In genomic region chr13:113151745-113152707, GRCh38 we compare ENCODE assay signal across 9 cellular contexts. TPM values are rescaled to one million over a fixed set of nuclear protein-coding genes. Genes with fewer than 3 reads are reported as not detected.
A peak's percentile ranks its signal among the peaks of the same experiment; 100 is the strongest.
DNase-seq lines count a peak whose midpoint lies in the region; ATAC-seq and TF ChIP-seq lines count a peak whose summit lies in the region.
"Had no signal": no experiment of that assay in that cellular context is flagged by ENCODE, and none has a peak within 500 bp of the region (broad histone marks: within the 10 kb centered on the region; RNA-seq: fewer than 3 reads in every experiment).

No MANE protein-coding gene starts in this region.

- H3K9me2 ChIP-seq in PC-3 (replicated peaks; ENCODE audit: low read length): no peaks in the 10 kb centered on the region

- no peaks in the 10 kb centered on the region for H3K27me3 Mint-ChIP-seq in CD4-positive, alpha-beta memory T cell
- H3K27me3 Mint-ChIP-seq in effector memory CD8-positive, alpha-beta T cell: peaks cover 0 to 4% of the 10 kb centered on the region in 2 donors
- H3K27me3 Mint-ChIP-seq in naive thymus-derived CD8-positive, alpha-beta T cell: peaks cover 4 to 14% (median 7%) of the 10 kb centered on the region in 5 donors

- no peaks in the 10 kb centered on the region for H3K9me3 ChIP-seq in CD4-positive, alpha-beta memory T cell (ENCODE audit: control insufficient read depth in 1 of 2, low read length in 2 of 2)
- no peaks in the 10 kb centered on the region for H3K9me3 ChIP-seq in PC-3 (ENCODE audit: low read length)

- no peak overlapping the region for H3K27ac ChIP-seq in CD4-positive, alpha-beta memory T cell (ENCODE audit: low read depth, low read length)
- H3K27ac ChIP-seq in PC-3 (ENCODE audit: low read length): no peak overlapping the region

- H3K27ac Mint-ChIP-seq in CD4-positive, alpha-beta memory T cell: peak overlapping the region in 6 of 7 donors; percentile 58 to 95 (median 86)
- H3K27ac Mint-ChIP-seq in effector memory CD8-positive, alpha-beta T cell: peak overlapping the region; percentile 20 to 63
- peak overlapping the region; percentile 42 to 92 (median 86) for H3K27ac Mint-ChIP-seq in naive thymus-derived CD8-positive, alpha-beta T cell

- H3K36me3 Mint-ChIP-seq in CD4-positive, alpha-beta memory T cell: peaks cover 0 to 4% of the 10 kb centered on the region in 2 donors
- peaks cover 20% of the 10 kb centered on the region for H3K36me3 Mint-ChIP-seq in effector memory CD8-positive, alpha-beta T cell (ENCODE audit: insufficient read depth)
- no peaks in the 10 kb centered on the region for H3K36me3 Mint-ChIP-seq in naive thymus-derived CD8-positive, alpha-beta T cell

- H3F3A ChIP-seq in PC-3 (ENCODE audit: low read length, unreplicated experiment): no peaks in the 10 kb centered on the region

- no peak overlapping the region for H3K9ac ChIP-seq in PC-3 (ENCODE audit: low read length)

- peak overlapping the region; percentile 86 for H3K4me2 ChIP-seq in PC-3 (ENCODE audit: low read length)

- DNase-seq in CD4-positive, alpha-beta memory T cell: no peak
- DNase-seq in PC-3 (peak; percentile 3), cortex of kidney (lab: John Stamatoyannopoulos, UW) (no peak), NCI-H226 (no peak)
- no peak for DNase-seq in effector memory CD8-positive, alpha-beta T cell
- peak in 2 of 10 donors; percentile 13 to 14 for DNase-seq in naive thymus-derived CD8-positive, alpha-beta T cell

- H3K4me3 Mint-ChIP-seq in CD4-positive, alpha-beta memory T cell: peak overlapping the region; percentile 81 to 97 (median 88)
- peak overlapping the region; percentile 67 to 75 for H3K4me3 Mint-ChIP-seq in effector memory CD8-positive, alpha-beta T cell
- peak overlapping the region; percentile 79 to 97 (median 87) for H3K4me3 Mint-ChIP-seq in naive thymus-derived CD8-positive, alpha-beta T cell

- ATAC-seq in PC-3 (no peak), GM19455 (IDR thresholded peaks at IDR 0.05; ENCODE audit: unreplicated experiment) (no peak), GM21515 (IDR thresholded peaks at IDR 0.05; ENCODE audit: unreplicated experiment) (no peak)
- peak; percentile 14 for ATAC-seq in effector memory CD8-positive, alpha-beta T cell (replicated peaks)
- ATAC-seq in naive thymus-derived CD8-positive, alpha-beta T cell: peak in 1 of 2 donors; percentile 43

- H3K4me3 ChIP-seq in CD4-positive, alpha-beta memory T cell (ENCODE audit: low read length in 2 of 2): peak overlapping the region; percentile 36 to 73
- peak overlapping the region; percentile 60; the same call in 1 of the 2 replicates for H3K4me3 ChIP-seq in PC-3 (ENCODE audit: low read length)

- peaks cover 7 to 26% (median 19%) of the 10 kb centered on the region in 4 donors for H3K4me1 Mint-ChIP-seq in CD4-positive, alpha-beta memory T cell
- peaks cover 10 to 13% of the 10 kb centered on the region in 2 donors for H3K4me1 Mint-ChIP-seq in effector memory CD8-positive, alpha-beta T cell (ENCODE audit: low read depth in 2 of 2)
- H3K4me1 Mint-ChIP-seq in naive thymus-derived CD8-positive, alpha-beta T cell: peaks cover 13 to 27% (median 20%) of the 10 kb centered on the region in 4 donors

- no peaks in the 10 kb centered on the region for H3K36me3 ChIP-seq in CD4-positive, alpha-beta memory T cell (ENCODE audit: insufficient read depth, low read length)
- H3K36me3 ChIP-seq in PC-3 (ENCODE audit: low read depth, low read length): no peaks in the 10 kb centered on the region

- TF ChIP-seq CTCF in PC-3 (conservative IDR thresholded peaks at IDR 0.05; ENCODE audit: low read depth, low read length): no peak

- H3K27me3 ChIP-seq in CD4-positive, alpha-beta memory T cell (ENCODE audit: insufficient read depth, low read length): no peaks in the 10 kb centered on the region
- H3K27me3 ChIP-seq in PC-3 (ENCODE audit: low read length): no peaks in the 10 kb centered on the region

- H3K4me1 ChIP-seq in CD4-positive, alpha-beta memory T cell (ENCODE audit: insufficient read depth, low read length): peaks cover 23% of the 10 kb centered on the region
- H3K4me1 ChIP-seq in PC-3 (ENCODE audit: insufficient read depth, low read length): peaks cover 16% of the 10 kb centered on the region

- CTCF ChIA-PET in CD4-positive, alpha-beta memory T cell (lab: Charles Lee; ENCODE audit: partially characterized antibody): no interaction called here
- CTCF ChIA-PET in PC-3 (lab: Charles Lee): no interaction called here

- peaks cover 0 to 23% (median 2%) of the 10 kb centered on the region in 8 donors for H3K9me3 Mint-ChIP-seq in CD4-positive, alpha-beta memory T cell
- peaks cover 0 to 2% of the 10 kb centered on the region in 2 donors for H3K9me3 Mint-ChIP-seq in effector memory CD8-positive, alpha-beta T cell
- peaks cover 0 to 10% (median 0%) of the 10 kb centered on the region in 9 donors for H3K9me3 Mint-ChIP-seq in naive thymus-derived CD8-positive, alpha-beta T cell

- intact Hi-C loops in CD4-positive, alpha-beta memory T cell (cut with micrococcal nuclease): loop anchor here (2.0 kb wide), 2 partner anchors 33 to 145 kb away; partner anchors contain the start of gene LAMP1
- intact Hi-C loops in PC-3 (cut with micrococcal nuclease): no loop called here

- H2AFZ ChIP-seq in PC-3 (ENCODE audit: low read length): peak overlapping the region; percentile 72; the same call in 1 of the 2 replicates

- POLR2A ChIA-PET in CD4-positive, alpha-beta memory T cell (lab: Charles Lee; ENCODE audit: partially characterized antibody): interaction anchor here (0.9 kb wide), 1 partner anchor 57 kb away, joined by 3 read pairs; the partner anchor contains the start of genes CUL4A and PCID2
- POLR2A ChIA-PET in PC-3 (lab: Charles Lee; ENCODE audit: unreplicated experiment): no interaction called here
- POLR2A ChIA-PET in naive thymus-derived CD8-positive, alpha-beta T cell (lab: Charles Lee): no interaction called here

- no peaks in the 10 kb centered on the region for H4K20me1 ChIP-seq in PC-3 (ENCODE audit: low read length)

- no TSS peak for BruUV-seq in PC-3 (replicated peaks; lab: Mats Ljungman, UMichigan)

- H3K79me2 ChIP-seq in PC-3 (ENCODE audit: low read length): no peaks in the 10 kb centered on the region

RNA-seq across cellular contexts. Expression of gene PROZ, which starts 6.4 kb away (rescaled TPM):
- total RNA-seq in CD4-positive, alpha-beta memory T cell: not detected
- under 1 TPM in 1 of 2 donors, not detected in 1; 0.32 TPM for polyA plus RNA-seq in CD4-positive, alpha-beta memory T cell
- total RNA-seq in PC-3 (2014; rRNA removed): not detected in 2 replicates
- not detected for total RNA-seq in naive thymus-derived CD8-positive, alpha-beta T cell
- not detected for polyA plus RNA-seq in naive thymus-derived CD8-positive, alpha-beta T cell

RNA-seq across cellular contexts. Expression of gene F10, which starts 29.4 kb away (rescaled TPM):
- not detected for total RNA-seq in CD4-positive, alpha-beta memory T cell
- polyA plus RNA-seq in CD4-positive, alpha-beta memory T cell: not detected
- not detected in 2 replicates for total RNA-seq in PC-3 (2014; rRNA removed)
- not detected for total RNA-seq in naive thymus-derived CD8-positive, alpha-beta T cell
- not detected for polyA plus RNA-seq in naive thymus-derived CD8-positive, alpha-beta T cell

RNA-seq across cellular contexts. Expression of gene F7, which starts 46.4 kb away (rescaled TPM):
- total RNA-seq in CD4-positive, alpha-beta memory T cell: not detected
- polyA plus RNA-seq in CD4-positive, alpha-beta memory T cell: not detected
- total RNA-seq in PC-3 (2014; rRNA removed): not detected in 2 replicates
- total RNA-seq in naive thymus-derived CD8-positive, alpha-beta T cell: under 1 TPM; 0.14 to 0.36 TPM
- polyA plus RNA-seq in naive thymus-derived CD8-positive, alpha-beta T cell: under 1 TPM in 1 of 3 donors, not detected in 2; 0.16 TPM
- total RNA-seq: lung microvascular endothelial cell had no signal

RNA-seq across cellular contexts. Expression of gene PCID2, which starts 56.4 kb away (rescaled TPM):
- total RNA-seq in CD4-positive, alpha-beta memory T cell: 10 to 100 TPM; 78.2 to 79.8 TPM
- 100 to 1,000 TPM in 1 of 2 donors, 10 to 100 TPM in 1; 84.8 to 100 TPM for polyA plus RNA-seq in CD4-positive, alpha-beta memory T cell
- total RNA-seq in PC-3 (2014; rRNA removed): 35.1 and 39.4 TPM in 2 replicates
- 10 to 100 TPM; 73.8 to 73.9 TPM for total RNA-seq in naive thymus-derived CD8-positive, alpha-beta T cell
- 10 to 100 TPM; 64.6 to 68.6 (median 66.9) TPM for polyA plus RNA-seq in naive thymus-derived CD8-positive, alpha-beta T cell

RNA-seq across cellular contexts. Expression of gene CUL4A, which starts 57.4 kb away (rescaled TPM):
- total RNA-seq in CD4-positive, alpha-beta memory T cell: 10 to 100 TPM; 75.5 to 80.0 TPM
- 10 to 100 TPM; 59.8 to 72.8 TPM for polyA plus RNA-seq in CD4-positive, alpha-beta memory T cell
- total RNA-seq in PC-3 (2014; rRNA removed): 82.4 and 88.7 TPM in 2 replicates
- 10 to 100 TPM; 83.2 to 90.8 TPM for total RNA-seq in naive thymus-derived CD8-positive, alpha-beta T cell
- polyA plus RNA-seq in naive thymus-derived CD8-positive, alpha-beta T cell: 10 to 100 TPM; 36.1 to 49.2 (median 36.7) TPM
